Comparison of ENCODE assay signal across 1 cellular context in genomic region chr6:42929088-42929927, GRCh38.
A peak's percentile ranks its signal among the peaks of the same experiment; 100 is the strongest.
TF ChIP-seq lines count a peak whose summit lies in the region.

Gene CNPY3 (plus strand): TSS chr6:42929480. CDS start chr6:42929571, 91 bp downstream.

TF ChIP-seq in K562, 482 proteins besides CTCF, POLR2A, EP300 and RAD21 (continued from another document and continues in another):
- TF ChIP-seq USF1 (CRISPR knock-in tag; IDR thresholded peaks at IDR 0.05) (peak; percentile 96), AFF4 (CRISPR knock-in tag; IDR thresholded peaks at IDR 0.05) (peak; percentile 89; the same call in 1 of the 2 replicates), BRD4 (IDR thresholded peaks at IDR 0.05) (no peak; the same call in 1 of the 2 replicates), ZKSCAN8 (CRISPR knock-in tag; IDR thresholded peaks at IDR 0.05) (no peak; the same call in 1 of the 2 replicates), E2F3 (CRISPR knock-in tag; IDR thresholded peaks at IDR 0.05) (peak; percentile 79), ZNF140 (CRISPR knock-in tag; IDR thresholded peaks at IDR 0.05) (no peak), TFE3 (CRISPR knock-in tag; IDR thresholded peaks at IDR 0.05) (no peak), DEAF1 (CRISPR knock-in tag; IDR thresholded peaks at IDR 0.05) (no peak), CBFA2T3 (IDR thresholded peaks at IDR 0.05) (no peak), TFAP4 (CRISPR knock-in tag; IDR thresholded peaks at IDR 0.05; ENCODE audit: borderline replicate concordance) (peak; percentile 93), ZBTB5 (IDR thresholded peaks at IDR 0.05) (peak; percentile 47; the same call in 1 of the 2 replicates), KLF10 (CRISPR knock-in tag; IDR thresholded peaks at IDR 0.05) (no peak), GTF2A2 (tag; IDR thresholded peaks at IDR 0.05) (no peak), PATZ1 (CRISPR knock-in tag; IDR thresholded peaks at IDR 0.05; ENCODE audit: borderline replicate concordance) (no peak), ZNF76 (CRISPR knock-in tag; IDR thresholded peaks at IDR 0.05; ENCODE audit: borderline replicate concordance) (0 out of 2 replicates have a peak, but pooled peaks have one; percentile 46), ZNF639 (CRISPR knock-in tag; conservative IDR thresholded peaks at IDR 0.05 in 1 of 2, IDR thresholded peaks at IDR 0.05 in 1 of 2) (peak in 1 of 2 experiments; percentile 88; a peak in 2 of 4 replicates), SMARCE1 (IDR thresholded peaks at IDR 0.05) (no peak), POLR2AphosphoS5 (IDR thresholded peaks at IDR 0.05; ENCODE audit: control insufficient read depth, insufficient read depth, low read depth, low read length) (peak; percentile 32; the same call in 1 of the 2 replicates), HNRNPL (IDR thresholded peaks at IDR 0.05; ENCODE audit: low read depth, low read length) (no peak), PYGO2 (tag; IDR thresholded peaks at IDR 0.05) (no peak), ZFP36 (IDR thresholded peaks at IDR 0.05; ENCODE audit: low read depth, low read length, partially characterized antibody) (no peak), CSDE1 (IDR thresholded peaks at IDR 0.05) (no peak), CBX8 (IDR thresholded peaks at IDR 0.05; ENCODE audit: borderline replicate concordance, extremely low read depth, low read depth, low read length, poor library complexity, severe bottlenecking) (no peak), DDX20 (tag; IDR thresholded peaks at IDR 0.05; ENCODE audit: low read depth) (no peak), CBFA2T2 (conservative IDR thresholded peaks at IDR 0.05) (no peak; the same call in 1 of the 2 replicates), CBX1 (IDR thresholded peaks at IDR 0.05; ENCODE audit: low read depth) (peak; percentile 78; the same call in 1 of the 2 replicates), ZNF551 (CRISPR knock-in tag; IDR thresholded peaks at IDR 0.05) (no peak), ZNF24 (IDR thresholded peaks at IDR 0.05) (peak; percentile 10; the same call in 1 of the 2 replicates), RHOXF2B (CRISPR knock-in tag; conservative IDR thresholded peaks at IDR 0.05) (no peak), HBP1 (CRISPR knock-in tag; IDR thresholded peaks at IDR 0.05) (no peak), ZBTB2 (IDR thresholded peaks at IDR 0.05) (peak; percentile 33; the same call in 1 of the 2 replicates), CTCFL (IDR thresholded peaks at IDR 0.05; ENCODE audit: borderline replicate concordance, insufficient read depth, low read depth, low read length, poor library complexity, severe bottlenecking) (no peak), DLX4 (CRISPR knock-in tag; IDR thresholded peaks at IDR 0.05) (no peak), ERF (CRISPR knock-in tag; IDR thresholded peaks at IDR 0.05) (no peak), ARID2 (IDR thresholded peaks at IDR 0.05) (no peak; the same call in 1 of the 2 replicates), EHMT2 (IDR thresholded peaks at IDR 0.05) (no peak), ZZZ3 (IDR thresholded peaks at IDR 0.05) (0 out of 2 replicates have a peak, but pooled peaks have one; percentile 29), NFATC3 (IDR thresholded peaks at IDR 0.05) (no peak)
